Comparison of ENCODE assay signal across 8 cellular contexts in genomic region chr11:59429924-59430516, GRCh38.
DNase-seq lines count a peak whose midpoint lies in the region; ATAC-seq, FAIRE-seq and TF ChIP-seq lines count a peak whose summit lies in the region.

No MANE protein-coding gene starts in this region.

- peak; percentile 53 for DNase-seq in AG08395 (ENCODE audit: low spot score)
- peak; percentile 59 for DNase-seq in GM03348 (ENCODE audit: low spot score)
- peak; percentile 41 for DNase-seq in NCI-H1105 treated with DMSO at 0.1 percent for 48 hours (lab: John Stamatoyannopoulos, UW)
- peak; percentile 58 for DNase-seq in fibroblast of mammary gland (ENCODE audit: low read depth)
- DNase-seq in retinal pigment epithelial cell (ENCODE audit: low read depth), result no peak
- DNase-seq in GOT3 (lab: John Stamatoyannopoulos, UW), result no peak

- TF ChIP-seq CTCF in fibroblast of mammary gland (conservative IDR thresholded peaks at IDR 0.05; ENCODE audit: control insufficient read depth, insufficient read depth, low read depth, low read length), result peak; percentile 87
- peak; percentile 84 for TF ChIP-seq CTCF in retinal pigment epithelial cell (conservative IDR thresholded peaks at IDR 0.05; ENCODE audit: low read depth, low read length)

- ATAC-seq in HG02610 (IDR thresholded peaks at IDR 0.05; ENCODE audit: unreplicated experiment), result peak; percentile 74

- H3K4me3 ChIP-seq in fibroblast of mammary gland (ENCODE audit: control insufficient read depth, low read depth, low read length) (no peak overlapping the region), retinal pigment epithelial cell (ENCODE audit: low read length) (no peak overlapping the region)

- FAIRE-seq in TTC549 (lab: Jason Lieb, UNC), result peak; percentile 65

Comparison
In these comparisons a context has a peak if more than half of its experiments do, and no peak if none do; other contexts are left out.
1. DNase-seq: peak in AG08395 (single experiment), GM03348 (single experiment), NCI-H1105 treated with DMSO at 0.1 percent for 48 hours (single experiment) and fibroblast of mammary gland (single experiment); none in retinal pigment epithelial cell (single experiment) and GOT3 (single experiment).